17 cellular contexts compared by ENCODE assay signal in the genomic region with DNA sequence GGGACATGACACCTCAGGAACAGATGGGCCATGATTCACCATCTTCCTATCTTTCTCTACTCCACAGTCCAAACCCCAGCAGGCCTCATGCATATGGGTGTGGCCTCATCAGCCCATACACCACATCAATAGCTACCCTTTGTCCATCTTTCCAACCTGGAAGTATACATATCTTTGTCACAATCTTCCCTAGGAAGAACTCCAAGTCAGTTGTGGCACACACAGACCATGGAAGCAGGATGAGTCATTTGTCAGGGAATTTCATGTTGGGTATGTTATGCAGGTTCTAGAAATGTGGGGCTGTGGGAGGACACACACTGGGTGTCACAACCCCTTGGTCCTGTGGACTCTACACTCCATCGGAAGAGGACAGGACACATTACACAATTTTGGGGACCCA. TPM values are rescaled to one million over a fixed set of nuclear protein-coding genes. Genes with fewer than 3 reads are reported as not detected.
DNase-seq lines count a peak whose midpoint lies in the region; ATAC-seq and TF ChIP-seq lines count a peak whose summit lies in the region.
"Had no signal": no experiment of that assay in that cellular context is flagged by ENCODE, and none has a peak within 500 bp of the region (broad histone marks: within the 10 kb centered on the region; RNA-seq: fewer than 3 reads in every experiment).

No MANE protein-coding gene starts in this region.

- H4K5ac ChIP-seq in mesendoderm (ENCODE audit: low read length) = no peak overlapping the region

- no peaks in the 10 kb centered on the region for H3K9me2 ChIP-seq in PC-3 (replicated peaks; ENCODE audit: low read length)

- no peaks in the 10 kb centered on the region for H4K20me1 ChIP-seq in PC-3 (ENCODE audit: low read length)

- intact Hi-C loops in PC-3 (cut with micrococcal nuclease) = no loop called here
- intact Hi-C loops in transverse colon (cut with DNase I; ENCODE audit: low total_unique reads) = no loop called here

- DNase-seq in EL (peak; percentile 25), PC-3 (peak; percentile 21), epithelial cell of prostate (ENCODE audit: low read depth, low spot score) (no peak), mesendoderm (peak; percentile 41), transverse colon (no peak), NOMO-1 treated with DMSO at 0.1 percent for 48 hours (lab: John Stamatoyannopoulos, UW; ENCODE audit: unreplicated experiment) (no peak)
- no peak for DNase-seq in stimulated activated CD4-positive, alpha-beta T cell treated with anti-CD3 and anti-CD28 coated beads, Interleukin-2, amount 100 ng/mL, for 48 hours
- DNase-seq: DND-41, NCI-H1417 treated with DMSO at 0.1 percent for 48 hours, NCI-H2029 treated with DMSO at 0.1 percent for 48 hours, NCI-H510A treated with DMSO at 0.1 percent for 48 hours had no signal

- no peak overlapping the region for H2BK120ac ChIP-seq in mesendoderm (ENCODE audit: low read depth, low read length)

- no peak for TF ChIP-seq EP300 in transverse colon (IDR thresholded peaks at IDR 0.05; ENCODE audit: low read depth)

- no peak overlapping the region for H2AK5ac ChIP-seq in mesendoderm (ENCODE audit: low read length)

- no peak overlapping the region for H2AFZ ChIP-seq in PC-3 (ENCODE audit: low read length)

- H3K56ac ChIP-seq in mesendoderm (ENCODE audit: low read length) = no peak overlapping the region

- H2BK5ac ChIP-seq in mesendoderm (ENCODE audit: low read length) = no peak overlapping the region

- H3K4me3 ChIP-seq in PC-3 (ENCODE audit: low read length) = no peak overlapping the region
- no peak overlapping the region for H3K4me3 ChIP-seq in mesendoderm (ENCODE audit: low read length)
- H3K4me3 ChIP-seq in transverse colon = no peak overlapping the region
- H3K4me3 ChIP-seq: A549, SJCRH30 had no signal

- H3K9me3 ChIP-seq in PC-3 (ENCODE audit: low read length) (no peaks in the 10 kb centered on the region), transverse colon (no peaks in the 10 kb centered on the region)
- H3K9me3 ChIP-seq: A549, SJCRH30 had no signal

- H3K36me3 ChIP-seq in PC-3 (ENCODE audit: low read depth, low read length) (no peaks in the 10 kb centered on the region), mesendoderm (ENCODE audit: control insufficient read depth, insufficient read depth, low read length) (no peaks in the 10 kb centered on the region), transverse colon (no peaks in the 10 kb centered on the region)
- H3K36me3 ChIP-seq: SJCRH30 had no signal

- H4K8ac ChIP-seq in mesendoderm (ENCODE audit: low read depth, low read length) = no peak overlapping the region

- H3K4me2 ChIP-seq in PC-3 (ENCODE audit: low read length) = no peak overlapping the region
- H3K4me2 ChIP-seq in mesendoderm (ENCODE audit: low read length) = no peak overlapping the region
- H3K4me2 ChIP-seq: A549, KMS-11 had no signal

- no peaks in the 10 kb centered on the region for H3K79me1 ChIP-seq in mesendoderm (ENCODE audit: low read length)

- 0 out of 2 replicates have a peak, but pooled peaks cover 6% of the 10 kb centered on the region for H3K27me3 ChIP-seq in PC-3 (ENCODE audit: low read length)
- no peaks in the 10 kb centered on the region for H3K27me3 ChIP-seq in mesendoderm (ENCODE audit: insufficient read depth, low read length, poor library complexity)
- H3K27me3 ChIP-seq in transverse colon = no peaks in the 10 kb centered on the region
- H3K27me3 ChIP-seq: SJCRH30 had no signal

- no peak overlapping the region for H3K18ac ChIP-seq in mesendoderm (ENCODE audit: low read length)

- no peak for TF ChIP-seq POLR2A in transverse colon (IDR thresholded peaks at IDR 0.05)

- H3K79me2 ChIP-seq in PC-3 (ENCODE audit: low read length) (no peaks in the 10 kb centered on the region), mesendoderm (ENCODE audit: control insufficient read depth, insufficient read depth, low read length) (no peaks in the 10 kb centered on the region)

- H3K9ac ChIP-seq in PC-3 (ENCODE audit: low read length) (no peak overlapping the region), mesendoderm (ENCODE audit: low read length) (no peak overlapping the region)
- H3K9ac ChIP-seq: KMS-11 had no signal

- H3F3A ChIP-seq in PC-3 (ENCODE audit: low read length, unreplicated experiment) = no peaks in the 10 kb centered on the region

- no peak overlapping the region for H3K27ac ChIP-seq in PC-3 (ENCODE audit: low read length)
- peak overlapping the region; percentile 79 for H3K27ac ChIP-seq in epithelial cell of prostate
- H3K27ac ChIP-seq in mesendoderm (ENCODE audit: low read depth, low read length) = no peak overlapping the region
- H3K27ac ChIP-seq in transverse colon = peak overlapping the region in 1 of 4 donors; percentile 20
- H3K27ac ChIP-seq: A549, KMS-11, RWPE1, SJCRH30 had no signal

- WGBS in mesendoderm (ENCODE audit: extremely low coverage, insufficient coverage, low lambda C conversion rate) = no CpG with 5 or more reads among the region's 1 CpG
- 97 to 100% methylated on average over 1 of the region's 1 CpG for WGBS in transverse colon (ENCODE audit: low coverage in 1 of 2), 2 donors

- TF ChIP-seq CTCF in PC-3 (conservative IDR thresholded peaks at IDR 0.05; ENCODE audit: low read depth, low read length) = no peak
- TF ChIP-seq CTCF in transverse colon (IDR thresholded peaks at IDR 0.05) = no peak

- in situ Hi-C loops in transverse colon (cut with MboI; ENCODE audit: low pct_ligation_motif_present in 1 of 4, low pct_unique_long_range_greater_than_20kb in 1 of 4, low sequenced_read_pairs in 3 of 4) = no loop called here

- no peak overlapping the region for H3K23ac ChIP-seq in mesendoderm (ENCODE audit: low read length)

- no peak overlapping the region for H3K4ac ChIP-seq in mesendoderm (ENCODE audit: low read depth, low read length)

- CTCF ChIA-PET in PC-3 (lab: Charles Lee) = no interaction called here

- no TSS peak for BruUV-seq in PC-3 (replicated peaks; lab: Mats Ljungman, UMichigan)

- H3K4me1 ChIP-seq in PC-3 (ENCODE audit: insufficient read depth, low read length) = peaks cover 13% of the 10 kb centered on the region
- no peaks in the 10 kb centered on the region for H3K4me1 ChIP-seq in mesendoderm (ENCODE audit: control insufficient read depth, low read depth, low read length)
- peaks cover 0 to 19% (median 9%) of the 10 kb centered on the region in 4 donors for H3K4me1 ChIP-seq in transverse colon
- H3K4me1 ChIP-seq: A549, SJCRH30 had no signal

- no peak overlapping the region for H2BK15ac ChIP-seq in mesendoderm (replicated peaks; ENCODE audit: low read depth)

- POLR2A ChIA-PET in PC-3 (lab: Charles Lee; ENCODE audit: unreplicated experiment) = no interaction called here

- ATAC-seq in PC-3 = no peak

RNA-seq across cellular contexts. Expression of gene CLCA4, which starts 30.5 kb away (rescaled TPM):
- total RNA-seq in PC-3 (2014; rRNA removed) (not detected in 2 replicates), transverse colon (1,000 to 10,000 TPM in 2 of 4 donors, 100 to 1,000 TPM in 1, under 1 TPM in 1; 0.40 to 1,312 (median 849) TPM)
- not detected for polyA plus RNA-seq in mesendoderm (2013, experiment 1 of 2)
- 0.01 TPM for polyA plus RNA-seq in mesendoderm (2013, experiment 2 of 2)
- total RNA-seq: H4, SJCRH30 had no signal
- polyA plus RNA-seq: A549, CD14-positive monocyte had no signal

RNA-seq across cellular contexts. Expression of gene CLCA1, which starts 47.6 kb away (rescaled TPM):
- total RNA-seq in PC-3 (2014; rRNA removed) (not detected in 2 replicates), transverse colon (1,000 to 10,000 TPM in 1 of 4 donors, 100 to 1,000 TPM in 2, 10 to 100 TPM in 1; 16.1 to 1,013 (median 168) TPM)
- polyA plus RNA-seq in mesendoderm (2013, experiment 1 of 2) = not detected
- polyA plus RNA-seq in mesendoderm (2013, experiment 2 of 2) = not detected
- total RNA-seq: H4, SJCRH30 had no signal
- polyA plus RNA-seq: A549, CD14-positive monocyte had no signal

Comparison
In these comparisons a context has a peak if more than half of its experiments do, and no peak if none do; other contexts are left out.
1. DNase-seq: peak in EL (single experiment), PC-3 (single experiment) and mesendoderm (single experiment); none in epithelial cell of prostate (single experiment), stimulated activated CD4-positive, alpha-beta T cell treated with anti-CD3 and anti-CD28 coated beads, Interleukin-2, amount 100 ng/mL, for 48 hours (0 of 2), transverse colon (single experiment) and NOMO-1 treated with DMSO at 0.1 percent for 48 hours (single experiment).
2. RNA of gene CLCA1, which starts 47.6 kb away (total RNA-seq): 16.1 to 1,013 TPM in transverse colon; not detected in PC-3; every median in the first group is over 10 times any median in the second.